ENCODE assay signal across 15 cellular contexts in genomic region chr9:114027901-114028465, GRCh38. TPM values are rescaled to one million over a fixed set of nuclear protein-coding genes. Genes with fewer than 3 reads are reported as not detected.
DNase-seq lines count a peak whose midpoint lies in the region; ATAC-seq and TF ChIP-seq lines count a peak whose summit lies in the region.
"Had no signal": no experiment of that assay in that cellular context is flagged by ENCODE, and none has a peak within 500 bp of the region (broad histone marks: within the 10 kb centered on the region; RNA-seq: fewer than 3 reads in every experiment).

No MANE protein-coding gene starts in this region.

- H3K36me3 Mint-ChIP-seq in endodermal cell (ENCODE audit: low read depth) = peaks cover 75% of the 10 kb centered on the region

- H2AK5ac ChIP-seq in neuronal stem cell (ENCODE audit: low read depth, low read length) = no peak overlapping the region

- CTCF ChIA-PET in HEK293 (lab: Yijun Ruan, JAX) = interaction anchor here (0.9 to 1.5 kb wide), 2 partner anchors 9 to 55 kb away, joined by 3 read pairs; no protein-coding TSS in a partner anchor

- H3K4me1 Mint-ChIP-seq in endodermal cell = no peaks in the 10 kb centered on the region
- H3K4me1 Mint-ChIP-seq: CD8-positive, alpha-beta memory T cell had no signal

- no peak overlapping the region for H3K4ac ChIP-seq in neuronal stem cell (ENCODE audit: low read length)

- no peak overlapping the region for H4K8ac ChIP-seq in neuronal stem cell (ENCODE audit: low read depth, low read length)

- H3K79me1 ChIP-seq in neuronal stem cell (ENCODE audit: low read depth, low read length) = peaks cover 1% of the 10 kb centered on the region

- H3K9me3 ChIP-seq in HEK293 (ENCODE audit: control insufficient read depth, insufficient read depth, low read depth, low read length) = no peaks in the 10 kb centered on the region
- H3K9me3 ChIP-seq in endodermal cell (ENCODE audit: control insufficient read depth, low read length) = peaks cover 14% of the 10 kb centered on the region
- H3K9me3 ChIP-seq in neuronal stem cell (replicated peaks in 1 of 2; ENCODE audit: control insufficient read depth in 2 of 2, insufficient read depth in 1 of 2, low read depth in 1 of 2, low read length in 2 of 2) = peaks cover 0 to 20% of the 10 kb centered on the region in 2 donors
- H3K9me3 ChIP-seq: BE2C had no signal

- TF ChIP-seq CTCF in HEK293 (tag by site-specific recombination; IDR thresholded peaks at IDR 0.05) (no peak), endodermal cell (conservative IDR thresholded peaks at IDR 0.05) (no peak)

- no peak overlapping the region for H2AFZ ChIP-seq in neuronal stem cell (ENCODE audit: low read length)
- H2AFZ ChIP-seq: GM23248 had no signal

- H3K23ac ChIP-seq in neuronal stem cell (ENCODE audit: low read depth, low read length, poor library complexity) = no peak overlapping the region

- no peak overlapping the region for H2BK12ac ChIP-seq in neuronal stem cell (ENCODE audit: low read length)

- no peak overlapping the region for H3K4me3 Mint-ChIP-seq in endodermal cell
- H3K4me3 Mint-ChIP-seq: CD8-positive, alpha-beta memory T cell had no signal

- H3K4me2 ChIP-seq in neuronal stem cell (ENCODE audit: insufficient read depth, low read length, poor library complexity, severe bottlenecking) = no peak overlapping the region
- H3K4me2 ChIP-seq: A549 had no signal

- DNase-seq in endodermal cell (peak; percentile 18), neuronal stem cell (ENCODE audit: low spot score) (no peak), NOMO-1 (lab: John Stamatoyannopoulos, UW; ENCODE audit: unreplicated experiment in 2 of 2) (no peak)
- DNase-seq: BE2C; Caco-2; CD8-positive, alpha-beta memory T cell; DND-41; GDM1; GM23248 had no signal

- H3K4me3 ChIP-seq in HEK293 (ENCODE audit: low read depth, low read length) (no peak overlapping the region), endodermal cell (ENCODE audit: low read length) (no peak overlapping the region), neuronal stem cell (ENCODE audit: low read length in 2 of 2) (no peak overlapping the region)
- H3K4me3 ChIP-seq: A549, GM23248 had no signal

- no peaks in the 10 kb centered on the region for H3K27me3 ChIP-seq in endodermal cell (ENCODE audit: control insufficient read depth, insufficient read depth, low read length, poor library complexity, severe bottlenecking)
- H3K27me3 ChIP-seq in neuronal stem cell (ENCODE audit: control insufficient read depth in 3 of 3, insufficient read depth in 3 of 3, low read depth in 1 of 3, low read length in 3 of 3) = no peaks in the 10 kb centered on the region
- H3K27me3 ChIP-seq: BE2C had no signal

- POLR2A ChIA-PET in HEK293 (lab: Yijun Ruan, JAX) = no interaction called here

- peak overlapping the region; percentile 21 for H3K18ac ChIP-seq in neuronal stem cell (ENCODE audit: low read length)

- H3K9ac ChIP-seq in endodermal cell (ENCODE audit: extremely low read depth, low read length, poor library complexity, severe bottlenecking) (no peak overlapping the region), neuronal stem cell (ENCODE audit: low read depth, low read length, poor library complexity) (no peak overlapping the region)
- H3K9ac ChIP-seq: GM23248 had no signal

- H3K27ac ChIP-seq in HEK293 (ENCODE audit: extremely low read depth, low read depth, low read length) = no peak overlapping the region
- no peak overlapping the region for H3K27ac ChIP-seq in endodermal cell (ENCODE audit: low read depth, low read length)
- H3K27ac ChIP-seq in neuronal stem cell (replicated peaks; ENCODE audit: low read length) = no peak overlapping the region
- H3K27ac ChIP-seq: A549, GM23248, HL-60 had no signal

- no peak overlapping the region for H3K27ac Mint-ChIP-seq in endodermal cell
- H3K27ac Mint-ChIP-seq: CD8-positive, alpha-beta memory T cell had no signal

- no peak overlapping the region for H3K14ac ChIP-seq in neuronal stem cell (ENCODE audit: low read length)

- H3K27me3 Mint-ChIP-seq in endodermal cell (ENCODE audit: insufficient read depth) = no peaks in the 10 kb centered on the region

- no peak overlapping the region for H4K91ac ChIP-seq in neuronal stem cell (ENCODE audit: low read depth, low read length, poor library complexity)

- H3K36me3 ChIP-seq in HEK293 (ENCODE audit: control insufficient read depth in 2 of 2, insufficient read depth in 1 of 2, low read length in 2 of 2) (peaks cover 6 to 28% of the 10 kb centered on the region in 2 experiments; a peak in 2 of 3 replicates), endodermal cell (ENCODE audit: control insufficient read depth, insufficient read depth, low read length) (peaks cover 45% of the 10 kb centered on the region), neuronal stem cell (replicated peaks in 1 of 2; ENCODE audit: control insufficient read depth in 2 of 2, insufficient read depth in 2 of 2, low read length in 2 of 2) (peaks cover 30 to 68% of the 10 kb centered on the region in 2 donors)

- no peak overlapping the region for H2BK15ac ChIP-seq in neuronal stem cell (ENCODE audit: low read length)

- no peaks in the 10 kb centered on the region for H3K4me1 ChIP-seq in HEK293 (ENCODE audit: control insufficient read depth, insufficient read depth, low read length)
- no peaks in the 10 kb centered on the region for H3K4me1 ChIP-seq in endodermal cell (ENCODE audit: control insufficient read depth, insufficient read depth, low read length)
- H3K4me1 ChIP-seq in neuronal stem cell (ENCODE audit: control insufficient read depth in 2 of 2, insufficient read depth in 1 of 2, low read depth in 1 of 2, low read length in 2 of 2) = peaks cover 0 to 11% of the 10 kb centered on the region in 2 donors
- H3K4me1 ChIP-seq: A549 had no signal

- peak overlapping the region; percentile 41 for H2BK5ac ChIP-seq in neuronal stem cell (ENCODE audit: low read length)

- no peak overlapping the region for H2BK120ac ChIP-seq in neuronal stem cell (ENCODE audit: low read depth, low read length)

- 93% methylated on average over 4 of the region's 4 CpGs; no CpG with 5 or more reads in 1 of the 2 experiments for WGBS in endodermal cell (ENCODE audit: insufficient coverage in 1 of 2, insufficient read length in 1 of 2), 2 experiments
- no CpG with 5 or more reads among the region's 4 CpGs for WGBS in neuronal stem cell (ENCODE audit: extremely low coverage in 2 of 2, insufficient read length in 2 of 2, insufficient replicate concordance in 1 of 2), 2 donors

- H3K9me3 Mint-ChIP-seq in endodermal cell = peaks cover 13% of the 10 kb centered on the region

- ATAC-seq in HG02885 (IDR thresholded peaks at IDR 0.05; ENCODE audit: poor library complexity, unreplicated experiment) = no peak
- no peak for ATAC-seq in HG02763 (IDR thresholded peaks at IDR 0.05; ENCODE audit: unreplicated experiment)
- ATAC-seq: A549, HCT116 had no signal

TF ChIP-seq in HEK293, 187 proteins besides CTCF, POLR2A, EP300 and RAD21:
- TF ChIP-seq SCRT2 (tag by site-specific recombination; IDR thresholded peaks at IDR 0.05) (0 out of 2 replicates have a peak, but pooled peaks have one; percentile 17), TCF7L2 (IDR thresholded peaks at IDR 0.05; ENCODE audit: borderline replicate concordance, low read depth, low read length) (no peak), ZNF791 (tag by site-specific recombination; IDR thresholded peaks at IDR 0.05) (no peak), GLIS2 (tag by site-specific recombination; IDR thresholded peaks at IDR 0.05) (no peak), ZNF24 (tag by site-specific recombination; IDR thresholded peaks at IDR 0.05) (no peak), ZNF248 (tag by site-specific recombination; IDR thresholded peaks at IDR 0.05) (no peak), ZNF501 (tag by site-specific recombination; IDR thresholded peaks at IDR 0.05) (no peak)

RNA-seq across cellular contexts. Expression of gene AMBP, which starts 50.1 kb away (rescaled TPM):
- total RNA-seq in endodermal cell = 1 to 10 TPM in 1 of 2 donors, under 1 TPM in 1; 0.68 to 2.9 TPM
- polyA plus RNA-seq in endodermal cell (2013, experiment 1 of 2) = 0.32 TPM
- 0.58 TPM for polyA plus RNA-seq in endodermal cell (2013, experiment 2 of 2)
- polyA plus RNA-seq in neuronal stem cell (2013, experiment 1 of 2) = 0.06 TPM
- polyA plus RNA-seq in neuronal stem cell (2013, experiment 2 of 2) = 0.11 TPM
- total RNA-seq: CD8-positive, alpha-beta memory T cell; GM23248 had no signal
- polyA plus RNA-seq: CD8-positive, alpha-beta memory T cell; GM23248 had no signal
